In genomic region chr14:104639889-104640548, GRCh38 we compare ENCODE assay signal across 8 cellular contexts. TPM values are rescaled to one million over a fixed set of nuclear protein-coding genes. Genes with fewer than 3 reads are reported as not detected.
DNase-seq lines count a peak whose midpoint lies in the region; ATAC-seq and TF ChIP-seq lines count a peak whose summit lies in the region.

No MANE protein-coding gene starts in this region.

- no peaks in the 10 kb centered on the region for H3K4me1 Mint-ChIP-seq in effector memory CD8-positive, alpha-beta T cell (ENCODE audit: low read depth in 2 of 2)

- DNase-seq in AML-193 (lab: John Stamatoyannopoulos, UW) (peak; percentile 39 to 60), GM20000 (ENCODE audit: low spot score) (peak; percentile 86), NCI-H446 (lab: John Stamatoyannopoulos, UW) (peak; percentile 75 to 91), medulla oblongata (ENCODE audit: extremely low spot score) (peak; percentile 65), stomach (peak; percentile 72)
- peak; percentile 20 to 22 for DNase-seq in activated CD4-positive, alpha-beta T cell treated with anti-CD3 and anti-CD28 coated beads, Interleukin-2, amount 50 U/mL, for 24 hours (ENCODE audit: low read depth in 1 of 2, low spot score in 1 of 2)
- DNase-seq in effector memory CD8-positive, alpha-beta T cell = peak in 2 of 3 experiments; percentile 21 to 22

- peaks cover 0 to 1% (median under 1%) of the 10 kb centered on the region in 4 donors for H3K9me3 ChIP-seq in stomach

- H3K9me3 Mint-ChIP-seq in effector memory CD8-positive, alpha-beta T cell = no peaks in the 10 kb centered on the region

- H3K27ac Mint-ChIP-seq in effector memory CD8-positive, alpha-beta T cell = no peak overlapping the region

- TF ChIP-seq CTCF in GM20000 (IDR thresholded peaks at IDR 0.05; ENCODE audit: extremely low read depth, missing control alignments) (peak; percentile 97), stomach (IDR thresholded peaks at IDR 0.05) (peak in 5 of 7 experiments; percentile 51 to 82 (median 73))

- peaks cover 38 to 74% of the 10 kb centered on the region in 2 donors for H3K27me3 Mint-ChIP-seq in effector memory CD8-positive, alpha-beta T cell

- H3K36me3 Mint-ChIP-seq in effector memory CD8-positive, alpha-beta T cell (ENCODE audit: insufficient read depth) = no peaks in the 10 kb centered on the region

- peak; percentile 54 for ATAC-seq in effector memory CD8-positive, alpha-beta T cell (replicated peaks)
- ATAC-seq in HG03280 (IDR thresholded peaks at IDR 0.05; ENCODE audit: unreplicated experiment) = no peak

- H3K27me3 ChIP-seq in stomach = peaks cover 0 to 69% (median 31%) of the 10 kb centered on the region in 3 donors

- peaks cover 0 to 7% (median 6%) of the 10 kb centered on the region in 4 donors for H3K4me1 ChIP-seq in stomach

- TF ChIP-seq POLR2A in stomach (IDR thresholded peaks at IDR 0.05) = no peak

- intact Hi-C loops in stomach (cut with DNase I; ENCODE audit: low total_unique reads) = loop anchor here (10.0 kb wide), 1 partner anchor 505 kb away; the partner anchor contains the start of gene KIF26A

- no peak overlapping the region for H3K4me3 Mint-ChIP-seq in effector memory CD8-positive, alpha-beta T cell

- H3K4me3 ChIP-seq in stomach = no peak overlapping the region

- TF ChIP-seq EP300 in stomach (IDR thresholded peaks at IDR 0.05) = no peak

- no peaks in the 10 kb centered on the region for H3K36me3 ChIP-seq in stomach

- no peak overlapping the region for H3K27ac ChIP-seq in stomach

- 4 to 25% (median 7%) methylated on average over 2 to 24 of the region's 24 CpGs for WGBS in stomach, 5 donors

RNA-seq across cellular contexts. Expression of gene TMEM179, which starts 35.4 kb away (rescaled TPM):
- 1 to 10 TPM in 1 of 5 donors, under 1 TPM in 2, not detected in 2; 0.58 to 4.6 (median 0.92) TPM for total RNA-seq in stomach
- 1 to 10 TPM in 1 of 3 donors, under 1 TPM in 1, not detected in 1; 0.87 to 1.4 TPM for polyA plus RNA-seq in stomach

RNA-seq across cellular contexts. Expression of gene INF2, which starts 49.4 kb away (rescaled TPM):
- 100 to 1,000 TPM in 4 of 5 donors, 10 to 100 TPM in 1; 45.9 to 385 (median 184) TPM for total RNA-seq in stomach
- 100 to 1,000 TPM in 1 of 3 donors, 10 to 100 TPM in 2; 74.7 to 113 (median 90.3) TPM for polyA plus RNA-seq in stomach

Comparison
In these comparisons a context has a peak if more than half of its experiments do, and no peak if none do; other contexts are left out.
1. DNase-seq: peak in every context shown above with its lines; median percentile 86 in GM20000; 83 in NCI-H446; 72 in stomach; 65 in medulla oblongata; 50 in AML-193; 22 in effector memory CD8-positive, alpha-beta T cell; 21 in activated CD4-positive, alpha-beta T cell treated with anti-CD3 and anti-CD28 coated beads, Interleukin-2, amount 50 U/mL, for 24 hours.